Comparison of ENCODE assay signal across 8 cellular contexts in genomic region chr3:170128259-170128976, GRCh38. TPM values are rescaled to one million over a fixed set of nuclear protein-coding genes. Genes with fewer than 3 reads are reported as not detected.
DNase-seq lines count a peak whose midpoint lies in the region; ATAC-seq, FAIRE-seq and TF ChIP-seq lines count a peak whose summit lies in the region.

No MANE protein-coding gene starts in this region.

- H3K4me2 ChIP-seq in GM12878 (ENCODE audit: control insufficient read depth, insufficient read depth), result peak overlapping the region; percentile 12
- no peak overlapping the region for H3K4me2 ChIP-seq in mesendoderm (ENCODE audit: low read length)

- H3K27ac ChIP-seq in GM12878 (ENCODE audit: control insufficient read depth, insufficient read depth) (peak overlapping the region; percentile 94), mesendoderm (ENCODE audit: low read depth, low read length) (no peak overlapping the region), adrenal gland (no peak overlapping the region)

- H4K20me1 ChIP-seq in GM12878 (ENCODE audit: control insufficient read depth, insufficient read depth), result no peaks in the 10 kb centered on the region

- TF ChIP-seq EP300 in GM12878 (IDR thresholded peaks at IDR 0.05; ENCODE audit: borderline replicate concordance in 1 of 2, control insufficient read depth in 1 of 2, low read depth in 2 of 2, low read length in 2 of 2), result peak; percentile 28 to 68; a peak in 1 of 4 replicates

- H3K9ac ChIP-seq in GM12878 (ENCODE audit: control insufficient read depth, insufficient read depth, low read length) (peak overlapping the region; percentile 55), mesendoderm (ENCODE audit: low read length) (no peak overlapping the region)

- in situ Hi-C loops in GM13976 (cut with MboI; ENCODE audit: low sequenced_read_pairs, unreplicated experiment), result no loop called here
- in situ Hi-C loops in KBM-7 (cut with MboI; ENCODE audit: low pct_unique_long_range_greater_than_20kb, low sequenced_read_pairs), result no loop called here
- in situ Hi-C loops in GM12878 (cut with MboI), result no loop called here

- no peak overlapping the region for H2AK5ac ChIP-seq in mesendoderm (ENCODE audit: low read length)

- POLR2A ChIA-PET in GM12878 (lab: Charles Lee), result interaction anchor here (0.6 to 2.7 kb wide), 7 partner anchors 10 to 71 kb away, joined by 3 to 12 read pairs (median 3); no protein-coding TSS in a partner anchor

- no peak for TF ChIP-seq RAD21 in GM12878 (IDR thresholded peaks at IDR 0.05; ENCODE audit: insufficient read depth, low read depth, low read length)

- TF ChIP-seq CTCF in GM13976 (IDR thresholded peaks at IDR 0.05; ENCODE audit: borderline replicate concordance, control extremely low read depth, extremely low read depth, insufficient read depth, missing control alignments) (no peak), GM12878 (IDR thresholded peaks at IDR 0.05 in 2 of 3, conservative IDR thresholded peaks at IDR 0.05 in 1 of 3; ENCODE audit: control insufficient read depth in 2 of 3, extremely low read depth in 1 of 3, insufficient read depth in 1 of 3, low read depth in 3 of 3, low read length in 3 of 3) (no peak), adrenal gland (IDR thresholded peaks at IDR 0.05) (no peak)

- H3K79me1 ChIP-seq in mesendoderm (ENCODE audit: low read length), result no peaks in the 10 kb centered on the region

- no peak overlapping the region for H2BK5ac ChIP-seq in mesendoderm (ENCODE audit: low read length)

- RAD21 ChIA-PET in GM12878 (lab: Charles Lee; ENCODE audit: unreplicated experiment), result interaction anchor here (0.9 to 2.5 kb wide), 8 partner anchors 9 to 52 kb away, joined by 3 to 13 read pairs (median 7); no protein-coding TSS in a partner anchor

- DNase-seq in GM13976 (ENCODE audit: low spot score) (peak; percentile 43), KBM-7 (peak; percentile 93), GM12878 (ENCODE audit: low read depth, low spot score) (peak; percentile 84), iPS-NIHi7 (ENCODE audit: extremely low spot score) (no peak), cardiac septum (ENCODE audit: low spot score) (no peak), mesendoderm (no peak), adrenal gland (no peak)

- CTCF ChIA-PET in GM12878 (lab: Yijun Ruan, JAX), result interaction anchor here (0.6 to 2.7 kb wide), 4 partner anchors 17 to 349 kb away, joined by 3 to 11 read pairs (median 4); no protein-coding TSS in a partner anchor

- H3K4me1 ChIP-seq in GM12878 (ENCODE audit: control insufficient read depth, insufficient read depth, low read length), result peaks cover 27% of the 10 kb centered on the region
- no peaks in the 10 kb centered on the region for H3K4me1 ChIP-seq in mesendoderm (ENCODE audit: control insufficient read depth, low read depth, low read length)
- no peaks in the 10 kb centered on the region for H3K4me1 ChIP-seq in adrenal gland (replicated peaks in 1 of 2)

- peak; percentile 97 for FAIRE-seq in GM12878 (lab: Jason Lieb, UNC)

- no TSS peak for BruUV-seq in GM12878 (replicated peaks; lab: Mats Ljungman, UMichigan)

- H3K18ac ChIP-seq in mesendoderm (ENCODE audit: low read length), result no peak overlapping the region

- H2BK15ac ChIP-seq in mesendoderm (replicated peaks; ENCODE audit: low read depth), result no peak overlapping the region

- no peak overlapping the region for H3K23ac ChIP-seq in mesendoderm (ENCODE audit: low read length)

- no peak overlapping the region for H2BK120ac ChIP-seq in mesendoderm (ENCODE audit: low read depth, low read length)

- ATAC-seq in GM21619 (IDR thresholded peaks at IDR 0.05; ENCODE audit: unreplicated experiment) (peak; percentile 94), GM12878 (peak; percentile 85)

- H4K5ac ChIP-seq in mesendoderm (ENCODE audit: low read length), result no peak overlapping the region

- H3K4ac ChIP-seq in mesendoderm (ENCODE audit: low read depth, low read length), result no peak overlapping the region

- 10% methylated on average over 4 of the region's 4 CpGs for WGBS in GM12878 (ENCODE audit: insufficient coverage, insufficient replicate concordance, low lambda C conversion rate, missing lambda C conversion rate)
- no CpG with 5 or more reads among the region's 4 CpGs for WGBS in mesendoderm (ENCODE audit: extremely low coverage, insufficient coverage, low lambda C conversion rate)
- WGBS in adrenal gland, 4 donors, result 77 to 86% (median 84%) methylated on average over 4 of the region's 4 CpGs

- TF ChIP-seq POLR2A in GM12878 (IDR thresholded peaks at IDR 0.05; ENCODE audit: low read depth, low read length) (no peak; the same call in 1 of the 2 replicates), adrenal gland (IDR thresholded peaks at IDR 0.05) (no peak)

- H2AFZ ChIP-seq in GM12878 (ENCODE audit: control insufficient read depth, low read depth, low read length), result no peak overlapping the region

- H3K4me3 ChIP-seq in GM12878 (peak overlapping the region; percentile 35), mesendoderm (ENCODE audit: low read length) (no peak overlapping the region), adrenal gland (no peak overlapping the region)

- H3K79me2 ChIP-seq in GM12878 (ENCODE audit: control insufficient read depth, insufficient read depth, low read length), result peaks cover 27% of the 10 kb centered on the region
- no peaks in the 10 kb centered on the region for H3K79me2 ChIP-seq in mesendoderm (ENCODE audit: control insufficient read depth, insufficient read depth, low read length)

- H3K9me3 ChIP-seq in GM12878 (replicated peaks; ENCODE audit: control insufficient read depth, insufficient read depth, low read length) (peaks cover 5% of the 10 kb centered on the region), adrenal gland (replicated peaks in 1 of 3) (no peaks in the 10 kb centered on the region)

- H3K27me3 ChIP-seq in GM12878 (replicated peaks in 1 of 2; ENCODE audit: control insufficient read depth in 2 of 2, insufficient read depth in 2 of 2, low read length in 1 of 2), result no peaks in the 10 kb centered on the region
- no peaks in the 10 kb centered on the region for H3K27me3 ChIP-seq in mesendoderm (ENCODE audit: insufficient read depth, low read length, poor library complexity)
- no peaks in the 10 kb centered on the region for H3K27me3 ChIP-seq in adrenal gland

- H4K8ac ChIP-seq in mesendoderm (ENCODE audit: low read depth, low read length), result no peak overlapping the region

- intact Hi-C loops in GM12878 (cut with micrococcal nuclease; ENCODE audit: unreplicated experiment) (loop anchor here (5.0 kb wide), 1 partner anchor 54 kb away; the partner anchor contains the start of gene PHC3), cardiac septum (cut with DNase I) (no loop called here), adrenal gland (cut with DNase I) (no loop called here)

- H3K56ac ChIP-seq in mesendoderm (ENCODE audit: low read length), result no peak overlapping the region

- SMC1A ChIA-PET in GM12878 (lab: Charles Lee; ENCODE audit: uncharacterized antibody, unreplicated experiment), result interaction anchor here (0.7 to 3.3 kb wide), 17 partner anchors 9 to 160 kb away, joined by 3 to 14 read pairs (median 4); no protein-coding TSS in a partner anchor

- H3K36me3 ChIP-seq in GM12878 (ENCODE audit: control insufficient read depth in 2 of 2, insufficient read depth in 2 of 2, low read length in 1 of 2) (peaks cover 2 to 16% of the 10 kb centered on the region in 2 experiments), mesendoderm (ENCODE audit: control insufficient read depth, insufficient read depth, low read length) (peaks cover 6% of the 10 kb centered on the region), adrenal gland (replicated peaks in 1 of 2) (peaks cover 0 to 24% of the 10 kb centered on the region in 2 donors)

TF ChIP-seq in GM12878, 131 proteins besides CTCF, POLR2A, EP300 and RAD21 (continues in another document):
- TF ChIP-seq ESRRA (IDR thresholded peaks at IDR 0.05; ENCODE audit: low read length) (no peak), HDAC2 (IDR thresholded peaks at IDR 0.05) (no peak), MYB (IDR thresholded peaks at IDR 0.05; ENCODE audit: borderline replicate concordance, low read depth, low read length) (no peak), NRF1 (conservative IDR thresholded peaks at IDR 0.05; ENCODE audit: low read depth, low read length) (no peak), RELB (IDR thresholded peaks at IDR 0.05; ENCODE audit: low read depth) (peak; percentile 56), FOXK2 (IDR thresholded peaks at IDR 0.05) (no peak), POLR2AphosphoS5 (IDR thresholded peaks at IDR 0.05; ENCODE audit: low read length) (peak; percentile 54; the same call in 1 of the 2 replicates)

RNA-seq across cellular contexts. Expression of gene PHC3, which starts 53.1 kb away (rescaled TPM):
- 197 and 221 TPM in 2 replicates for total RNA-seq in GM12878 (2013; cell fraction: nucleolus; rRNA removed)
- total RNA-seq in GM12878 (2014; rRNA removed) (14.2 and 15.2 TPM in 2 replicates), GM12878 (2014; rRNA removed; fragmentation: Illumina TruSeq; extraction: Trizol) (20.5 and 25.2 TPM in 2 replicates), GM12878 (2021) (25.4 and 31.0 TPM in 2 replicates), cardiac septum (57.0 TPM), adrenal gland (100 to 1,000 TPM in 1 of 8 donors, 10 to 100 TPM in 7; 31.7 to 112 (median 59.1) TPM)
- 37.7 TPM for polyA plus RNA-seq in GM12878 (2011; ENCODE audit: low read depth)
- polyA plus RNA-seq in GM12878 (2011; rRNA removed) (36.4 and 58.0 TPM in 2 replicates), GM12878 (2014; fragmentation: Illumina TruSeq; extraction: Trizol) (18.9 and 21.4 TPM in 2 replicates), GM12878 (2014; fragmentation: Nextera tagmentation; extraction: Ambion mirVana) (1 to 10 TPM; 3.3 to 5.8 TPM), GM12878 (2014; rRNA removed) (12.1 and 15.0 TPM in 2 replicates), GM12878 (2016; fragmentation: Nextera tagmentation; extraction: Ambion mirVana) (10 to 100 TPM; 57.7 to 62.3 TPM), adrenal gland (10 to 100 TPM in 2 of 3 donors, 1 to 10 TPM in 1; 4.4 to 32.0 (median 15.8) TPM)
- 49.1 and 49.2 TPM in 2 replicates for polyA plus RNA-seq in GM12878 (2011; cell fraction: cytosol; rRNA removed)
- polyA plus RNA-seq in GM12878 (2011; cell fraction: nucleus; rRNA removed), result 60.0 and 88.0 TPM in 2 replicates
- polyA plus RNA-seq in GM12878 (2012), result 22.3 and 53.4 TPM in 2 replicates
- 172 and 238 TPM in 2 replicates for polyA minus RNA-seq in GM12878 (2011; rRNA and poly(A)+ RNA removed)
- 15.1 and 18.0 TPM in 2 replicates for polyA minus RNA-seq in GM12878 (2011; cell fraction: cytosol; rRNA and poly(A)+ RNA removed)
- polyA minus RNA-seq in GM12878 (2011; cell fraction: nucleus; rRNA and poly(A)+ RNA removed), result 87.3 and 97.9 TPM in 2 replicates
- polyA plus RNA-seq in mesendoderm (2013, experiment 1 of 2), result 23.5 TPM
- polyA plus RNA-seq in mesendoderm (2013, experiment 2 of 2), result 22.9 TPM

Comparison
In these comparisons a context has a peak if more than half of its experiments do, and no peak if none do; other contexts are left out.
1. DNase-seq: peak in GM13976 (single experiment), KBM-7 (single experiment) and GM12878 (single experiment); none in iPS-NIHi7 (single experiment), cardiac septum (single experiment), mesendoderm (single experiment) and adrenal gland (0 of 7).